8 cellular contexts compared by ENCODE assay signal in genomic region chr20:47354710-47355488, GRCh38. TPM values are rescaled to one million over a fixed set of nuclear protein-coding genes. Genes with fewer than 3 reads are reported as not detected.
DNase-seq lines count a peak whose midpoint lies in the region; ATAC-seq and TF ChIP-seq lines count a peak whose summit lies in the region.

No MANE protein-coding gene starts in this region.

- TF ChIP-seq CTCF in Caco-2 (IDR thresholded peaks at IDR 0.05; ENCODE audit: insufficient read depth in 1 of 2, low read depth in 1 of 2, low read length in 1 of 2, severe bottlenecking in 1 of 2, unreplicated experiment in 1 of 2) (no peak), NB4 (IDR thresholded peaks at IDR 0.05; ENCODE audit: low read depth, low read length) (no peak)

- ATAC-seq in naive thymus-derived CD8-positive, alpha-beta T cell = peak in 1 of 2 donors; percentile 8
- ATAC-seq in HG02885 (IDR thresholded peaks at IDR 0.05; ENCODE audit: poor library complexity, unreplicated experiment) = no peak
- no peak for ATAC-seq in GM21717 (IDR thresholded peaks at IDR 0.05; ENCODE audit: unreplicated experiment)

- no peaks in the 10 kb centered on the region for H3K27me3 ChIP-seq in Caco-2 (replicated peaks; ENCODE audit: control insufficient read depth, insufficient read depth, low read length)

- H3K27ac Mint-ChIP-seq in Caco-2 (ENCODE audit: unreplicated experiment) = peak overlapping the region; percentile 100
- peak overlapping the region in 8 of 10 donors; percentile 85 to 100 (median 98) for H3K27ac Mint-ChIP-seq in naive thymus-derived CD8-positive, alpha-beta T cell

- H3K4me1 Mint-ChIP-seq in Caco-2 (ENCODE audit: low read depth, unreplicated experiment) = peaks cover 54% of the 10 kb centered on the region
- peaks cover 0 to 48% (median 40%) of the 10 kb centered on the region in 4 donors for H3K4me1 Mint-ChIP-seq in naive thymus-derived CD8-positive, alpha-beta T cell

- DNase-seq in Caco-2 (no peak), NB4 (ENCODE audit: low read depth) (peak; percentile 47), caudate nucleus (lab: John Stamatoyannopoulos, UW) (peak in 5 of 61 donors; percentile 19 to 35 (median 30)), NCI-H1694 (lab: John Stamatoyannopoulos, UW) (no peak)
- DNase-seq in naive thymus-derived CD8-positive, alpha-beta T cell = no peak
- no peak for DNase-seq in activated CD4-positive, alpha-beta T cell treated with anti-CD3 and anti-CD28 coated beads for 4 hours

- H3K4me3 Mint-ChIP-seq in Caco-2 (ENCODE audit: unreplicated experiment) = peak overlapping the region; percentile 95
- peak overlapping the region in 6 of 10 donors; percentile 85 to 97 (median 91) for H3K4me3 Mint-ChIP-seq in naive thymus-derived CD8-positive, alpha-beta T cell

- no peak for TF ChIP-seq POLR2A in NB4 (IDR thresholded peaks at IDR 0.05; ENCODE audit: extremely low read depth, insufficient read length)

- H3K4me3 ChIP-seq in Caco-2 (ENCODE audit: low read depth, low read length) = peak overlapping the region; percentile 38
- peak overlapping the region; percentile 92 for H3K4me3 ChIP-seq in NB4 (ENCODE audit: low read depth, low read length)

- no peaks in the 10 kb centered on the region for H3K9me3 Mint-ChIP-seq in Caco-2 (ENCODE audit: unreplicated experiment)
- H3K9me3 Mint-ChIP-seq in naive thymus-derived CD8-positive, alpha-beta T cell = no peaks in the 10 kb centered on the region

- intact Hi-C loops in Caco-2 (cut with micrococcal nuclease; ENCODE audit: unreplicated experiment) = no loop called here

- H3K9me3 ChIP-seq in Caco-2 = no peaks in the 10 kb centered on the region

- peak overlapping the region; percentile 100 for H3K27ac ChIP-seq in caudate nucleus (ENCODE audit: low read depth, low read length)

- H3K36me3 Mint-ChIP-seq in Caco-2 (ENCODE audit: insufficient read depth, unreplicated experiment) = peaks cover 54% of the 10 kb centered on the region
- H3K36me3 Mint-ChIP-seq in naive thymus-derived CD8-positive, alpha-beta T cell = peaks cover 0 to 10% (median 1%) of the 10 kb centered on the region in 3 donors

- peaks cover 2% of the 10 kb centered on the region; the same call in 1 of the 2 replicates for H3K36me3 ChIP-seq in Caco-2 (ENCODE audit: control insufficient read depth, insufficient read depth, low read length)

- H3K27me3 Mint-ChIP-seq in Caco-2 (ENCODE audit: insufficient read depth, unreplicated experiment) = no peaks in the 10 kb centered on the region
- no peaks in the 10 kb centered on the region for H3K27me3 Mint-ChIP-seq in naive thymus-derived CD8-positive, alpha-beta T cell

- H3K4me1 ChIP-seq in Caco-2 = peaks cover 68% of the 10 kb centered on the region

- TSS peak; percentile 17 for BruUV-seq in Caco-2 (replicated peaks; lab: Mats Ljungman, UMichigan)

- POLR2A ChIA-PET in Caco-2 (lab: Charles Lee) = interaction anchor here (1.0 to 6.0 kb wide), 3 partner anchors 8 to 34 kb away, joined by 4 to 39 read pairs (median 19); no protein-coding TSS in a partner anchor
- POLR2A ChIA-PET in naive thymus-derived CD8-positive, alpha-beta T cell (lab: Charles Lee) = interaction anchor here (0.8 to 5.3 kb wide), 5 partner anchors 8 to 38 kb away, joined by 3 to 44 read pairs (median 5); no protein-coding TSS in a partner anchor

- CTCF ChIA-PET in Caco-2 (lab: Charles Lee) = interaction anchor here (0.5 to 10.2 kb wide), 4 partner anchors 27 to 267 kb away, joined by 5 to 306 read pairs (median 12); no protein-coding TSS in a partner anchor

RNA-seq across cellular contexts. Expression of gene ZMYND8, which starts 1.6 kb away (rescaled TPM):
- 180 and 194 TPM in 2 replicates for total RNA-seq in Caco-2 (2022)
- 10 to 100 TPM; 61.8 to 67.8 TPM for total RNA-seq in naive thymus-derived CD8-positive, alpha-beta T cell
- polyA plus RNA-seq in naive thymus-derived CD8-positive, alpha-beta T cell = 10 to 100 TPM in 2 of 3 donors, 1 to 10 TPM in 1; 8.9 to 20.4 (median 13.5) TPM
